Comparison of ENCODE assay signal across 18 cellular contexts in the genomic region with DNA sequence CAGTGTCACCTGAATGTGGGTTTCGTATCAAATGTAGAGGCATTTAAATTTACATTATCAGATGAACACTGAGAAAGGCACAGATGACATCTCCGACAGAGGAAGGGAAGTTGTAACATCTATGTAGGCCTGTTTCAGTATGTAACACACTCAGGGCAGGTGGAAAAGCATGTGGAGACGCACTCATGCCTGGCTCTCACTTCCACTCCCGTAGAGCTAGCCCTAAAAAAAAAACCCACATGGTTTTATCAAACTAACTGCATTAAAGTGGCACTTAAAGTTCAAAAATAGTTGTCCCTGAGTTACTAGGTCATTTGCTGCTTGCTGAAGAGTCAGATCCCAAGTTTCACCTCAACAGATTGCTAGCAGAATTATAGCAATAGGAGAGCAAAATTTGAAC. TPM values are rescaled to one million over a fixed set of nuclear protein-coding genes. Genes with fewer than 3 reads are reported as not detected.
DNase-seq lines count a peak whose midpoint lies in the region; ATAC-seq and TF ChIP-seq lines count a peak whose summit lies in the region.
"Had no signal": no experiment of that assay in that cellular context is flagged by ENCODE, and none has a peak within 500 bp of the region (broad histone marks: within the 10 kb centered on the region; RNA-seq: fewer than 3 reads in every experiment).

No MANE protein-coding gene starts in this region.

- peak overlapping the region; percentile 80 for H3K27ac ChIP-seq in cardiac muscle cell
- H3K27ac ChIP-seq in right atrium auricular region: no peak overlapping the region
- peak overlapping the region in 9 of 10 donors; percentile 22 to 73 (median 57) for H3K27ac ChIP-seq in heart right ventricle
- H3K27ac ChIP-seq in rectal smooth muscle tissue (ENCODE audit: low read depth, low read length): peak overlapping the region; percentile 12
- H3K27ac ChIP-seq: A549 had no signal

- H3K4me1 ChIP-seq in cardiac muscle cell (ENCODE audit: low read depth) (peaks cover 15% of the 10 kb centered on the region), right atrium auricular region (peaks cover 0 to 25% of the 10 kb centered on the region in 2 donors), heart right ventricle (peaks cover 0 to 52% (median 18%) of the 10 kb centered on the region in 9 donors), rectal smooth muscle tissue (ENCODE audit: control insufficient read depth, insufficient read depth, low read length) (peaks cover 5% of the 10 kb centered on the region)
- H3K4me1 ChIP-seq: A549 had no signal

- H3K27me3 ChIP-seq in cardiac muscle cell: no peaks in the 10 kb centered on the region
- H3K27me3 ChIP-seq in right atrium auricular region: no peaks in the 10 kb centered on the region
- no peaks in the 10 kb centered on the region for H3K27me3 ChIP-seq in heart right ventricle
- no peaks in the 10 kb centered on the region for H3K27me3 ChIP-seq in rectal smooth muscle tissue (ENCODE audit: control insufficient read depth, insufficient read depth, low read length)

- 51 to 66% methylated on average over 4 of the region's 4 CpGs for WGBS in heart right ventricle, 2 donors

- peak in 7 of 8 donors; percentile 26 to 57 (median 49) for ATAC-seq in heart right ventricle
- ATAC-seq in activated CD4-positive, CD25-positive, alpha-beta regulatory T cell treated with anti-CD3 and anti-CD28 coated beads, Interleukin-2, amount 50 U/mL, for 24 hours: no peak
- ATAC-seq: A549 had no signal

- no peaks in the 10 kb centered on the region for H3K9me3 ChIP-seq in cardiac muscle cell (ENCODE audit: low read depth)
- no peaks in the 10 kb centered on the region for H3K9me3 ChIP-seq in right atrium auricular region
- no peaks in the 10 kb centered on the region for H3K9me3 ChIP-seq in heart right ventricle
- H3K9me3 ChIP-seq: A549 had no signal

- DNase-seq in cardiac muscle cell (ENCODE audit: low read depth in 1 of 2, low spot score in 1 of 2): peak in 1 of 2 donors; percentile 43
- no peak for DNase-seq in right atrium auricular region (ENCODE audit: low spot score)
- no peak for DNase-seq in heart right ventricle
- DNase-seq in stimulated activated naive CD4-positive, alpha-beta T cell (lab: John Stamatoyannopoulos, UW): no peak
- DNase-seq in SHP77 (lab: John Stamatoyannopoulos, UW): no peak
- DNase-seq: H9; HFFc6; KG1; NCI-H1092; NCI-H1436 treated with DMSO at 0.1 percent for 48 hours; NCI-H2029; NCI-H345; NCI-H524; NCI-H774; NK-92 treated with Interleukin-12 subunit alpha and Interleukin-12 subunit beta, amount 100 ng/mL, for 24 hours had no signal

- H3K9ac ChIP-seq in rectal smooth muscle tissue (ENCODE audit: low read length): no peak overlapping the region

- TF ChIP-seq CTCF in cardiac muscle cell (IDR thresholded peaks at IDR 0.05; ENCODE audit: low read depth, low read length): no peak
- TF ChIP-seq CTCF in right atrium auricular region (IDR thresholded peaks at IDR 0.05): no peak
- no peak for TF ChIP-seq CTCF in heart right ventricle (IDR thresholded peaks at IDR 0.05)

- intact Hi-C loops in heart right ventricle (cut with DNase I): loop anchor here in 3 of 10 donors (5.0 to 10.0 kb wide), 3 partner anchors 32 to 55 kb away; no protein-coding TSS in a partner anchor

- H3K36me3 ChIP-seq in cardiac muscle cell: no peaks in the 10 kb centered on the region
- no peaks in the 10 kb centered on the region for H3K36me3 ChIP-seq in right atrium auricular region
- peaks cover 0 to 42% (median 0%) of the 10 kb centered on the region in 9 donors for H3K36me3 ChIP-seq in heart right ventricle
- no peaks in the 10 kb centered on the region for H3K36me3 ChIP-seq in rectal smooth muscle tissue (ENCODE audit: control insufficient read depth, insufficient read depth, low read length)

- H3K4me3 ChIP-seq in cardiac muscle cell (no peak overlapping the region), right atrium auricular region (no peak overlapping the region), heart right ventricle (no peak overlapping the region), rectal smooth muscle tissue (ENCODE audit: low read length) (no peak overlapping the region)
- H3K4me3 ChIP-seq: A549 had no signal

RNA-seq across cellular contexts. Expression of a gene that starts 6.1 kb away (rescaled TPM):
- total RNA-seq in cardiac muscle cell: 20.0 and 29.0 TPM in 2 replicates
- polyA plus RNA-seq in cardiac muscle cell: 19.5 and 26.7 TPM in 2 replicates
- 10 to 100 TPM; 13.9 to 16.7 TPM for total RNA-seq in right atrium auricular region
- 10 to 100 TPM; 18.7 to 34.4 (median 24.4) TPM for total RNA-seq in heart right ventricle
- polyA plus RNA-seq in heart right ventricle: 10 to 100 TPM in 1 of 2 donors, 1 to 10 TPM in 1; 8.6 to 12.8 TPM

Comparison
In these comparisons a context has a peak if more than half of its experiments do, and no peak if none do; other contexts are left out.
1. H3K27ac ChIP-seq: peak in cardiac muscle cell (single experiment), heart right ventricle (9 of 10) and rectal smooth muscle tissue (single experiment); none in right atrium auricular region (0 of 2).
2. ATAC-seq: peak in heart right ventricle (7 of 8); none in activated CD4-positive, CD25-positive, alpha-beta regulatory T cell treated with anti-CD3 and anti-CD28 coated beads, Interleukin-2, amount 50 U/mL, for 24 hours (0 of 2).